19 cellular contexts compared by ENCODE assay signal in genomic region chr15:68176601-68177000, GRCh38.
"Had no signal": no experiment of that assay in that cellular context is flagged by ENCODE, and none has a peak within 500 bp of the region (broad histone marks: within the 10 kb centered on the region; RNA-seq: fewer than 3 reads in every experiment).

No MANE protein-coding gene starts in this region.

- H3K4me2 ChIP-seq: neural progenitor cell had no signal

- H3K4me1 ChIP-seq: neural progenitor cell, transverse colon had no signal

- H3K27ac Mint-ChIP-seq: activated CD8-positive, alpha-beta T cell treated with anti-CD3 and anti-CD28 coated beads for 36 hours; neural progenitor cell; T-helper 1 cell treated with Interleukin-12 subunit alpha and Interleukin-12 subunit beta and Interleukin-4 antibody, amounts not matched to agents 30 μg/mL and 1 μg/mL, for 36 hours; WTC11 had no signal

- DNase-seq: activated CD4-positive, alpha-beta T cell treated with anti-CD3 and anti-CD28 coated beads for 48 hours; activated CD8-positive, alpha-beta memory T cell treated with anti-CD3 and anti-CD28 coated beads, Interleukin-2, amount 50 U/mL, for 48 hours; activated CD8-positive, alpha-beta T cell treated with anti-CD3 and anti-CD28 coated beads for 36 hours; activated T-cell treated with anti-CD3 and anti-CD28 coated beads, Interleukin-2, amount 50 U/mL, for 72 hours; central memory CD4-positive, alpha-beta T cell; esophagus squamous epithelium; islet precursor cell; left lung; mammary epithelial cell; SHP77; small intestine; stimulated activated CD4-positive, alpha-beta T cell treated with anti-CD3 and anti-CD28 coated beads, Interleukin-4, amount 100 ng/mL, for 4 hours; stimulated activated CD8-positive, alpha-beta memory T cell treated with anti-CD3 and anti-CD28 coated beads, Interleukin-4, amount 100 ng/mL, for 48 hours; stimulated activated naive CD8-positive, alpha-beta T cell treated with anti-CD3 and anti-CD28 coated beads, Interleukin-15, Interleukin-2, amounts not matched to agents 100 U/mL and 50 U/mL, for 24 hours; transverse colon had no signal

- H3K27ac ChIP-seq: esophagus squamous epithelium, left lung, neural progenitor cell had no signal

- H3K4me3 Mint-ChIP-seq: activated CD8-positive, alpha-beta T cell treated with anti-CD3 and anti-CD28 coated beads for 36 hours; activated T-cell treated with anti-CD3 and anti-CD28 coated beads, Interleukin-2, amount 50 U/mL, for 72 hours; neural progenitor cell; T-helper 1 cell treated with Interleukin-12 subunit alpha and Interleukin-12 subunit beta and Interleukin-4 antibody, amounts not matched to agents 30 μg/mL and 1 μg/mL, for 36 hours; WTC11 had no signal

- H3K27me3 Mint-ChIP-seq: activated CD8-positive, alpha-beta T cell treated with anti-CD3 and anti-CD28 coated beads for 36 hours had no signal

- H3K4me1 Mint-ChIP-seq: neural progenitor cell, WTC11 had no signal

- ATAC-seq: activated CD8-positive, alpha-beta T cell treated with anti-CD3 and anti-CD28 coated beads for 36 hours; activated T-cell treated with anti-CD3 and anti-CD28 coated beads, Interleukin-2, amount 50 U/mL, for 72 hours; stimulated activated naive CD8-positive, alpha-beta T cell treated with anti-CD3 and anti-CD28 coated beads, Interleukin-15, Interleukin-2, amounts not matched to agents 100 U/mL and 50 U/mL, for 24 hours; WTC11 had no signal

- H3K9ac ChIP-seq: neural progenitor cell had no signal

- H3K9me3 Mint-ChIP-seq: activated CD8-positive, alpha-beta T cell treated with anti-CD3 and anti-CD28 coated beads for 36 hours; activated T-cell treated with anti-CD3 and anti-CD28 coated beads, Interleukin-2, amount 50 U/mL, for 72 hours; neural progenitor cell; T-helper 1 cell treated with Interleukin-12 subunit alpha and Interleukin-12 subunit beta and Interleukin-4 antibody, amounts not matched to agents 30 μg/mL and 1 μg/mL, for 36 hours had no signal

- H3K9me3 ChIP-seq: esophagus squamous epithelium, left lung, transverse colon had no signal

- H3K4me3 ChIP-seq: coronary artery, esophagus squamous epithelium, left lung, neural progenitor cell, transverse colon had no signal

- H3K27me3 ChIP-seq: esophagus squamous epithelium, left lung, neural progenitor cell, transverse colon had no signal

- FAIRE-seq: small intestine had no signal

- H2AFZ ChIP-seq: neural progenitor cell had no signal
